ENCODE assay signal across 20 cellular contexts in the genomic region with DNA sequence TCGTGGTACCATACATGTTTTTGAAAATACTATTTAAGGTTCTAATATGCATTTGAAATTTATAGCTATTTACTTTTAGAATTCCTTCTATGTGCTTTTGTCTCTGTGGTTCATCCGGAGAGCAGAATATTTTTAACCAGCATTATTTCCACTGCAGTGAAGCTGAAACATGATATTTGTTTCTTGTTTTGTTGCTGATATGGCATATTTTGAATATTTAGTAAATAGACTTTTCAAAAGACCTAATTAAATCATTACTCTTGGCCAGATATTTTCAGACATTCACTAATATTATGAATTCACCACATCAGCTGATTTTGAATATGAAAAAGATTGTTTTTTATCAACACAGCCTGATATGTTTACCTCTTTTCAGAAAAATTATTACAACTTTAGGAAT.
DNase-seq lines count a peak whose midpoint lies in the region; ATAC-seq, FAIRE-seq and TF ChIP-seq lines count a peak whose summit lies in the region.
"Had no signal": no experiment of that assay in that cellular context is flagged by ENCODE, and none has a peak within 500 bp of the region (broad histone marks: within the 10 kb centered on the region; RNA-seq: fewer than 3 reads in every experiment).

No MANE protein-coding gene starts in this region.

- no peak for FAIRE-seq in A549 (lab: Jason Lieb, UNC)
- FAIRE-seq: G401.6, GM12892, H1 had no signal

- H3K27me3 ChIP-seq in BE2C = no peaks in the 10 kb centered on the region
- H3K27me3 ChIP-seq: BLaER1 had no signal

- H3K9me3 ChIP-seq in A549 (no peaks in the 10 kb centered on the region), SK-N-MC (ENCODE audit: low read depth, low read length) (no peaks in the 10 kb centered on the region), BE2C (no peaks in the 10 kb centered on the region)
- H3K9me3 ChIP-seq: BLaER1, Caco-2 had no signal

- POLR2A ChIA-PET in A549 (lab: Yijun Ruan, JAX) = no interaction called here

- TF ChIP-seq RAD21 in A549 (conservative IDR thresholded peaks at IDR 0.05 in 1 of 2, IDR thresholded peaks at IDR 0.05 in 1 of 2) = no peak

- 56% methylated on average over 2 of the region's 2 CpGs for WGBS in A549 (ENCODE audit: missing lambda C conversion rate)

- H3K4me3 ChIP-seq in A549 (no peak overlapping the region), SK-N-MC (no peak overlapping the region), BE2C (ENCODE audit: low read depth, low read length) (no peak overlapping the region)
- H3K4me3 ChIP-seq: BLaER1, GM23248 had no signal

- TF ChIP-seq EP300 in A549 (IDR thresholded peaks at IDR 0.05) = no peak

- H3K27ac ChIP-seq in A549 = no peak overlapping the region
- H3K27ac ChIP-seq in SK-N-MC = peak overlapping the region; percentile 26; the same call in 1 of the 2 replicates
- H3K27ac ChIP-seq: BLaER1, C4-2B, GM23248 had no signal

- TF ChIP-seq CTCF in A549 (IDR thresholded peaks at IDR 0.05) (no peak), osteocyte (IDR thresholded peaks at IDR 0.05) (no peak), BE2C (IDR thresholded peaks at IDR 0.05; ENCODE audit: low read depth, low read length) (no peak)

- H3K27ac Mint-ChIP-seq in osteocyte (ENCODE audit: unreplicated experiment) = peak overlapping the region; percentile 23
- H3K27ac Mint-ChIP-seq: CD4-positive, CD25-positive, alpha-beta regulatory T cell; CD8-positive, alpha-beta T cell had no signal

- H3K4me1 ChIP-seq in A549 (no peaks in the 10 kb centered on the region), BE2C (peaks cover 5% of the 10 kb centered on the region)
- H3K4me1 ChIP-seq: Caco-2 had no signal

- no peaks in the 10 kb centered on the region for H3K27me3 Mint-ChIP-seq in osteocyte (ENCODE audit: unreplicated experiment)
- H3K27me3 Mint-ChIP-seq: CD4-positive, CD25-positive, alpha-beta regulatory T cell had no signal

- no peak overlapping the region for H3K4me3 Mint-ChIP-seq in osteocyte (ENCODE audit: unreplicated experiment)
- H3K4me3 Mint-ChIP-seq: CD4-positive, CD25-positive, alpha-beta regulatory T cell; CD8-positive, alpha-beta T cell had no signal

- H3K9ac ChIP-seq in SK-N-MC (ENCODE audit: insufficient read length) = no peak overlapping the region
- H3K9ac ChIP-seq: BLaER1, GM23248 had no signal

- H3K9me3 Mint-ChIP-seq in osteocyte (ENCODE audit: unreplicated experiment) = no peaks in the 10 kb centered on the region
- H3K9me3 Mint-ChIP-seq: CD8-positive, alpha-beta T cell had no signal

- ATAC-seq in A549 (no peak), HG03469 (IDR thresholded peaks at IDR 0.05; ENCODE audit: unreplicated experiment) (no peak), GM21381 (IDR thresholded peaks at IDR 0.05; ENCODE audit: unreplicated experiment) (no peak)
- ATAC-seq: CD8-positive, alpha-beta T cell had no signal

- CTCF ChIA-PET in A549 (lab: Yijun Ruan, JAX) = no interaction called here

- DNase-seq in A549 (ENCODE audit: low read depth in 1 of 2, low spot score in 1 of 2) = no peak
- DNase-seq in SK-N-MC (ENCODE audit: low read depth, low spot score) = no peak
- DNase-seq in osteocyte (ENCODE audit: extremely low spot score, unreplicated experiment) = no peak
- DNase-seq in BE2C = no peak
- DNase-seq: ACHN; Caco-2; CD4-positive, CD25-positive, alpha-beta regulatory T cell; CD8-positive, alpha-beta T cell; DMS153; DND-41; GM23248; H7; HCEC 1CT had no signal

- H3K36me3 ChIP-seq in SK-N-MC (ENCODE audit: insufficient read depth, low read length) (peaks cover 69% of the 10 kb centered on the region), BE2C (no peaks in the 10 kb centered on the region)
- H3K36me3 ChIP-seq: BLaER1 had no signal

- H3K4me1 Mint-ChIP-seq in osteocyte (ENCODE audit: unreplicated experiment) = peaks cover 30% of the 10 kb centered on the region
- H3K4me1 Mint-ChIP-seq: CD4-positive, CD25-positive, alpha-beta regulatory T cell had no signal

- H3K36me3 Mint-ChIP-seq in osteocyte (ENCODE audit: unreplicated experiment) = peaks cover 49% of the 10 kb centered on the region
- H3K36me3 Mint-ChIP-seq: CD4-positive, CD25-positive, alpha-beta regulatory T cell; CD8-positive, alpha-beta T cell had no signal

- TF ChIP-seq POLR2A in A549 (IDR thresholded peaks at IDR 0.05; ENCODE audit: low read length) = no peak

- H3K4me2 ChIP-seq in A549 = no peak overlapping the region
- H3K4me2 ChIP-seq: BLaER1 had no signal

TF ChIP-seq in A549, 52 proteins besides CTCF, POLR2A, EP300 and RAD21:
- TF ChIP-seq, protein P1, sequence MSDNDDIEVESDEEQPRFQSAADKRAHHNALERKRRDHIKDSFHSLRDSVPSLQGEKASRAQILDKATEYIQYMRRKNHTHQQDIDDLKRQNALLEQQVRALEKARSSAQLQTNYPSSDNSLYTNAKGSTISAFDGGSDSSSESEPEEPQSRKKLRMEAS (IDR thresholded peaks at IDR 0.05) = no peak
- TF ChIP-seq NPAS2 (CRISPR knock-in tag; IDR thresholded peaks at IDR 0.05; ENCODE audit: borderline replicate concordance) = no peak
- peak; percentile 67 for TF ChIP-seq MAFK (IDR thresholded peaks at IDR 0.05; ENCODE audit: partially characterized antibody)
